In genomic region chr16:85504242-85504641, GRCh38 we compare ENCODE assay signal across 26 cellular contexts.
DNase-seq lines count a peak whose midpoint lies in the region; ATAC-seq, FAIRE-seq and TF ChIP-seq lines count a peak whose summit lies in the region.
"Had no signal": no experiment of that assay in that cellular context is flagged by ENCODE, and none has a peak within 500 bp of the region (broad histone marks: within the 10 kb centered on the region; RNA-seq: fewer than 3 reads in every experiment).

No MANE protein-coding gene starts in this region.

- H3K4me2 ChIP-seq in BLaER1 treated with 17β-estradiol and CSF1 and Interleukin-3, amounts not matched to agents 10 nM and 100 nM, result peak overlapping the region in 9 of 11 experiments; percentile 8 to 52 (median 33); a peak in 11 of 22 replicates
- H3K4me2 ChIP-seq in MM.1S (ENCODE audit: low read depth, low read length) (no peak overlapping the region), H1 (ENCODE audit: insufficient read depth in 1 of 2, low read depth in 2 of 2, low read length in 2 of 2) (no peak overlapping the region)
- H3K4me2 ChIP-seq: A549, KMS-11, SK-N-SH had no signal

- peaks cover 0 to 10% (median 0%) of the 10 kb centered on the region in 11 experiments; a peak in 1 of 22 replicates for H3K27me3 ChIP-seq in BLaER1 treated with 17β-estradiol and CSF1 and Interleukin-3, amounts not matched to agents 10 nM and 100 nM
- H3K27me3 ChIP-seq in MM.1S (replicated peaks; ENCODE audit: insufficient read depth, low read length) (peaks cover 11% of the 10 kb centered on the region), H1 (replicated peaks in 1 of 4; ENCODE audit: control insufficient read depth in 3 of 4, extremely low read depth in 1 of 4, insufficient read depth in 3 of 4, low read length in 3 of 4) (no peaks in the 10 kb centered on the region; a peak in 1 of 7 replicates), gastroesophageal sphincter (no peaks in the 10 kb centered on the region)
- H3K27me3 ChIP-seq: Peyer's patch had no signal

- H2BK12ac ChIP-seq in H1 (ENCODE audit: low read depth, low read length), result no peak overlapping the region

- H3K4ac ChIP-seq in H1 (replicated peaks; ENCODE audit: insufficient read length, low read depth, low read length), result no peak overlapping the region

- peaks cover 7 to 82% (median 57%) of the 10 kb centered on the region in 10 experiments; a peak in 17 of 20 replicates for H3K4me1 ChIP-seq in BLaER1 treated with 17β-estradiol and CSF1 and Interleukin-3, amounts not matched to agents 10 nM and 100 nM
- H3K4me1 ChIP-seq in MM.1S (ENCODE audit: low read length), result no peaks in the 10 kb centered on the region
- H3K4me1 ChIP-seq in H1 (replicated peaks in 1 of 4; ENCODE audit: control insufficient read depth in 3 of 4, insufficient read depth in 4 of 4, low read length in 3 of 4), result peaks cover 2 to 17% (median 12%) of the 10 kb centered on the region in 4 experiments; a peak in 6 of 7 replicates
- H3K4me1 ChIP-seq in gastroesophageal sphincter, result no peaks in the 10 kb centered on the region
- H3K4me1 ChIP-seq: A549, Peyer's patch had no signal

- no peaks in the 10 kb centered on the region; the same call in none of the 2 replicates for H3K79me1 ChIP-seq in H1 (ENCODE audit: low read depth, low read length)

- TF ChIP-seq EP300 in H1 (IDR thresholded peaks at IDR 0.05; ENCODE audit: borderline replicate concordance in 1 of 2, low read depth in 2 of 2, low read length in 2 of 2), result no peak
- no peak for TF ChIP-seq EP300 in gastroesophageal sphincter (IDR thresholded peaks at IDR 0.05)

- H3K4me3 Mint-ChIP-seq in stimulated activated effector memory CD8-positive, alpha-beta T cell treated with anti-CD3 and anti-CD28 coated beads, Interleukin-12 subunit alpha, Interleukin-12 subunit beta, amount 100 ng/mL, for 72 hours, result no peak overlapping the region
- H3K4me3 Mint-ChIP-seq: CD8-positive, alpha-beta T cell; H9; HFFc6; T-helper 1 cell treated with Interleukin-12 subunit alpha and Interleukin-12 subunit beta and Interleukin-4 antibody, amounts not matched to agents 30 μg/mL and 1 μg/mL, for 36 hours had no signal

- no peak overlapping the region for H2BK20ac ChIP-seq in H1 (ENCODE audit: low read length)

- H3K56ac ChIP-seq in H1 (replicated peaks; ENCODE audit: insufficient read length, low read depth, low read length), result no peak overlapping the region

- peaks cover 0 to 10% (median 0%) of the 10 kb centered on the region in 11 experiments; a peak in 1 of 22 replicates for H4K20me1 ChIP-seq in BLaER1 treated with 17β-estradiol and CSF1 and Interleukin-3, amounts not matched to agents 10 nM and 100 nM
- no peaks in the 10 kb centered on the region for H4K20me1 ChIP-seq in MM.1S (ENCODE audit: insufficient read depth, low read length)
- no peaks in the 10 kb centered on the region for H4K20me1 ChIP-seq in H1 (replicated peaks in 1 of 2; ENCODE audit: control insufficient read depth in 1 of 2, insufficient read depth in 2 of 2, low read length in 2 of 2)

- no peak for TF ChIP-seq CTCF in MM.1S (IDR thresholded peaks at IDR 0.05; ENCODE audit: low read length)
- TF ChIP-seq CTCF in H1 (IDR thresholded peaks at IDR 0.05; ENCODE audit: control extremely low read depth in 1 of 3, insufficient read depth in 1 of 3, low read depth in 1 of 3, low read length in 3 of 3), result no peak
- no peak for TF ChIP-seq CTCF in gastroesophageal sphincter (IDR thresholded peaks at IDR 0.05)

- H3K18ac ChIP-seq in H1 (ENCODE audit: extremely low read depth, low read length), result no peak overlapping the region; the same call in 1 of the 2 replicates

- no peak overlapping the region for H3K14ac ChIP-seq in H1 (ENCODE audit: insufficient read length)

- H2BK5ac ChIP-seq in H1 (ENCODE audit: low read depth, low read length), result no peak overlapping the region

- H3K9me2 ChIP-seq in MM.1S (replicated peaks; ENCODE audit: insufficient read depth, low read length), result no peaks in the 10 kb centered on the region
- H3K9me2 ChIP-seq: SK-N-SH had no signal

- DNase-seq in MM.1S (peak; percentile 9), H1 (ENCODE audit: low read depth in 1 of 2, low spot score in 2 of 2) (no peak), NCI-H2171 treated with DMSO at 0.1 percent for 48 hours (lab: John Stamatoyannopoulos, UW) (no peak)
- DNase-seq in stimulated activated effector memory CD8-positive, alpha-beta T cell treated with anti-CD3 and anti-CD28 coated beads, Interleukin-12 subunit alpha, Interleukin-12 subunit beta, amount 100 ng/mL, for 72 hours (ENCODE audit: low spot score in 2 of 2), result no peak
- DNase-seq in stimulated activated CD4-positive, alpha-beta T cell treated with anti-CD3 and anti-CD28 coated beads, Interleukin-4, amount 100 ng/mL, for 4 hours, result no peak
- DNase-seq: AML-193; Calu3; CD8-positive, alpha-beta T cell; H9; HFFc6; IMR-90; NCI-H1436; NCI-H187; NCI-H2081 treated with DMSO at 0.1 percent for 48 hours; NCI-H2171; NCI-H345; NCI-H510A treated with DMSO at 0.1 percent for 48 hours; Peyer's patch; SK-N-SH; SW 1271 had no signal

- H4K8ac ChIP-seq in H1 (ENCODE audit: extremely low read depth, insufficient read depth, low read length), result no peak overlapping the region

- POLR2A ChIA-PET in H1 (lab: Charles Lee; ENCODE audit: partially characterized antibody), result no interaction called here

- no peaks in the 10 kb centered on the region for H3F3A ChIP-seq in MM.1S (ENCODE audit: insufficient read depth, low read length)

- TF ChIP-seq POLR2A in H1 (IDR thresholded peaks at IDR 0.05; ENCODE audit: control extremely low read depth in 1 of 2, low read depth in 2 of 2, low read length in 2 of 2), result no peak
- TF ChIP-seq POLR2A in gastroesophageal sphincter (IDR thresholded peaks at IDR 0.05), result no peak

- no peak for TF ChIP-seq RAD21 in H1 (IDR thresholded peaks at IDR 0.05 in 1 of 2, conservative IDR thresholded peaks at IDR 0.05 in 1 of 2; ENCODE audit: low read depth in 2 of 2, low read length in 2 of 2)

- no peaks in the 10 kb centered on the region for H3K9me3 ChIP-seq in BLaER1 treated with 17β-estradiol and CSF1 and Interleukin-3, amounts not matched to agents 10 nM and 100 nM (replicated peaks in 1 of 11)
- no peaks in the 10 kb centered on the region for H3K9me3 ChIP-seq in MM.1S (replicated peaks; ENCODE audit: insufficient read depth, low read length)
- no peaks in the 10 kb centered on the region for H3K9me3 ChIP-seq in H1 (ENCODE audit: insufficient read depth in 2 of 2, low read depth in 1 of 2, low read length in 1 of 2)
- no peaks in the 10 kb centered on the region for H3K9me3 ChIP-seq in gastroesophageal sphincter
- H3K9me3 ChIP-seq: A549, Peyer's patch, SK-N-SH had no signal

- no peak for FAIRE-seq in H1 (lab: Jason Lieb, UNC)
- FAIRE-seq: A549 had no signal

- no peak overlapping the region for H4K5ac ChIP-seq in H1 (ENCODE audit: insufficient read length, low read depth, low read length)

- no peak for ATAC-seq in stimulated activated effector memory CD8-positive, alpha-beta T cell treated with anti-CD3 and anti-CD28 coated beads, Interleukin-12 subunit alpha, Interleukin-12 subunit beta, amount 100 ng/mL, for 72 hours
- no peak for ATAC-seq in gastroesophageal sphincter
- ATAC-seq: A549; CD8-positive, alpha-beta T cell had no signal

- no peaks in the 10 kb centered on the region for H3K9me3 Mint-ChIP-seq in stimulated activated effector memory CD8-positive, alpha-beta T cell treated with anti-CD3 and anti-CD28 coated beads, Interleukin-12 subunit alpha, Interleukin-12 subunit beta, amount 100 ng/mL, for 72 hours
- H3K9me3 Mint-ChIP-seq: CD8-positive, alpha-beta T cell; H9; HFFc6; T-helper 1 cell treated with Interleukin-12 subunit alpha and Interleukin-12 subunit beta and Interleukin-4 antibody, amounts not matched to agents 30 μg/mL and 1 μg/mL, for 36 hours had no signal

- H2AK5ac ChIP-seq in H1 (ENCODE audit: low read depth, low read length), result no peak overlapping the region

- no peaks in the 10 kb centered on the region for H3K36me3 Mint-ChIP-seq in stimulated activated effector memory CD8-positive, alpha-beta T cell treated with anti-CD3 and anti-CD28 coated beads, Interleukin-12 subunit alpha, Interleukin-12 subunit beta, amount 100 ng/mL, for 72 hours
- H3K36me3 Mint-ChIP-seq: CD8-positive, alpha-beta T cell had no signal

- H3K79me2 ChIP-seq in MM.1S (ENCODE audit: low read length), result no peaks in the 10 kb centered on the region
- no peaks in the 10 kb centered on the region for H3K79me2 ChIP-seq in H1 (ENCODE audit: control insufficient read depth in 1 of 2, insufficient read depth in 2 of 2, low read length in 2 of 2)

- H3K27ac ChIP-seq in BLaER1 treated with 17β-estradiol and CSF1 and Interleukin-3, amounts not matched to agents 10 nM and 100 nM, result no peak overlapping the region
- H3K27ac ChIP-seq in MM.1S (ENCODE audit: low read length) (no peak overlapping the region), H1 (ENCODE audit: low read depth, low read length) (no peak overlapping the region), gastroesophageal sphincter (no peak overlapping the region)
- H3K27ac ChIP-seq: A549, C4-2B, KMS-11, Peyer's patch had no signal

- H3K9ac ChIP-seq in BLaER1 treated with 17β-estradiol and CSF1 and Interleukin-3, amounts not matched to agents 10 nM and 100 nM, result no peak overlapping the region
- H3K9ac ChIP-seq in MM.1S (ENCODE audit: low read length) (no peak overlapping the region), H1 (replicated peaks in 1 of 4; ENCODE audit: extremely low read depth in 1 of 4, low read depth in 3 of 4, low read length in 3 of 4) (no peak overlapping the region)
- H3K9ac ChIP-seq: KMS-11, SK-N-SH had no signal

- H2BK120ac ChIP-seq in H1 (replicated peaks; ENCODE audit: low read depth, low read length), result no peak overlapping the region

- H2AFZ ChIP-seq in MM.1S (ENCODE audit: low read length) (no peak overlapping the region), H1 (ENCODE audit: low read length) (no peak overlapping the region)

- H3K23ac ChIP-seq in H1 (ENCODE audit: insufficient read length), result no peak overlapping the region

- H3K4me3 ChIP-seq in BLaER1 treated with 17β-estradiol and CSF1 and Interleukin-3, amounts not matched to agents 10 nM and 100 nM, result no peak overlapping the region
- H3K4me3 ChIP-seq in MM.1S (ENCODE audit: low read length) (no peak overlapping the region), H1 (ENCODE audit: extremely low read depth in 1 of 4, insufficient read depth in 2 of 4, low read depth in 3 of 4, low read length in 4 of 4) (no peak overlapping the region), gastroesophageal sphincter (no peak overlapping the region)
- H3K4me3 ChIP-seq: A549, Peyer's patch had no signal

- H3K23me2 ChIP-seq in H1 (ENCODE audit: low read depth, low read length), result no peaks in the 10 kb centered on the region

- H3K36me3 ChIP-seq in BLaER1 treated with 17β-estradiol and CSF1 and Interleukin-3, amounts not matched to agents 10 nM and 100 nM, result no peaks in the 10 kb centered on the region
- H3K36me3 ChIP-seq in MM.1S (replicated peaks; ENCODE audit: insufficient read depth, low read length), result no peaks in the 10 kb centered on the region
- H3K36me3 ChIP-seq in H1 (ENCODE audit: control insufficient read depth in 2 of 4, insufficient read depth in 4 of 4, low read length in 3 of 4), result no peaks in the 10 kb centered on the region
- no peaks in the 10 kb centered on the region for H3K36me3 ChIP-seq in gastroesophageal sphincter
- H3K36me3 ChIP-seq: Peyer's patch had no signal

- no peaks in the 10 kb centered on the region for H3K4me1 Mint-ChIP-seq in stimulated activated effector memory CD8-positive, alpha-beta T cell treated with anti-CD3 and anti-CD28 coated beads, Interleukin-12 subunit alpha, Interleukin-12 subunit beta, amount 100 ng/mL, for 72 hours

- H2BK15ac ChIP-seq in H1 (ENCODE audit: low read length), result no peak overlapping the region

- CTCF ChIA-PET in H1 (lab: Charles Lee; ENCODE audit: partially characterized antibody), result interaction anchor here (0.6 to 7.3 kb wide), 6 partner anchors 11 to 87 kb away, joined by 3 to 77 read pairs (median 4); no protein-coding TSS in a partner anchor

- WGBS in H1 (ENCODE audit: extremely low coverage in 1 of 2, insufficient coverage in 1 of 2, insufficient read length in 1 of 2, insufficient replicate concordance in 2 of 2, low coverage in 1 of 2, low lambda C conversion rate in 2 of 2, missing lambda C conversion rate in 1 of 2), 2 experiments, result 92% methylated on average over 9 of the region's 9 CpGs; no CpG with 5 or more reads in 1 of the 2 experiments
- WGBS in gastroesophageal sphincter (ENCODE audit: low coverage in 1 of 2), 2 donors, result 80 to 90% methylated on average over 3 to 7 of the region's 9 CpGs

- H3K27ac Mint-ChIP-seq in stimulated activated effector memory CD8-positive, alpha-beta T cell treated with anti-CD3 and anti-CD28 coated beads, Interleukin-12 subunit alpha, Interleukin-12 subunit beta, amount 100 ng/mL, for 72 hours, result peak overlapping the region; percentile 26
- H3K27ac Mint-ChIP-seq: CD8-positive, alpha-beta T cell; HFFc6; T-helper 1 cell treated with Interleukin-12 subunit alpha and Interleukin-12 subunit beta and Interleukin-4 antibody, amounts not matched to agents 30 μg/mL and 1 μg/mL, for 36 hours had no signal

- peak overlapping the region; percentile 40 for H4K91ac ChIP-seq in H1 (replicated peaks; ENCODE audit: insufficient read length, low read length)

Comparison
In these comparisons a context has a peak if more than half of its experiments do, and no peak if none do; other contexts are left out.
1. H3K4me2 ChIP-seq: peak in BLaER1 treated with 17β-estradiol and CSF1 and Interleukin-3, amounts not matched to agents 10 nM and 100 nM (9 of 11); none in MM.1S (single experiment) and H1 (0 of 2).